In genomic region chr6:39834278-39834677, GRCh38 we compare ENCODE assay signal across 17 cellular contexts. TPM values are rescaled to one million over a fixed set of nuclear protein-coding genes. Genes with fewer than 3 reads are reported as not detected.
DNase-seq lines count a peak whose midpoint lies in the region; ATAC-seq, FAIRE-seq and TF ChIP-seq lines count a peak whose summit lies in the region.
"Had no signal": no experiment of that assay in that cellular context is flagged by ENCODE, and none has a peak within 500 bp of the region (broad histone marks: within the 10 kb centered on the region; RNA-seq: fewer than 3 reads in every experiment).

No MANE protein-coding gene starts in this region.

- no peaks in the 10 kb centered on the region; the same call in 1 of the 2 replicates for H4K20me1 ChIP-seq in K562 (replicated peaks; ENCODE audit: control insufficient read depth, insufficient read depth, low read length)

- H3K9me1 ChIP-seq in K562 (ENCODE audit: control insufficient read depth, insufficient read depth, low read length), result no peaks in the 10 kb centered on the region

- no peaks in the 10 kb centered on the region for H3K4me1 Mint-ChIP-seq in activated T-cell treated with anti-CD3 and anti-CD28 coated beads, Interleukin-2, amount 50 U/mL, for 72 hours (ENCODE audit: low read depth)
- H3K4me1 Mint-ChIP-seq: CD4-positive, CD25-positive, alpha-beta regulatory T cell had no signal

- H3K4me3 Mint-ChIP-seq in activated T-cell treated with anti-CD3 and anti-CD28 coated beads, Interleukin-2, amount 50 U/mL, for 72 hours, result no peak overlapping the region
- H3K4me3 Mint-ChIP-seq: CD4-positive, CD25-positive, alpha-beta regulatory T cell had no signal

- no peak for TF ChIP-seq EP300 in K562 (IDR thresholded peaks at IDR 0.05; ENCODE audit: low read length)

- intact Hi-C loops in K562 (cut with micrococcal nuclease), result no loop called here
- intact Hi-C loops in head of caudate nucleus (cut with DNase I), result no loop called here
- intact Hi-C loops in right lobe of liver (cut with DNase I), result no loop called here

- H3K27me3 ChIP-seq in K562 (ENCODE audit: control insufficient read depth in 2 of 2, insufficient read depth in 2 of 2, low read length in 2 of 2), result peaks cover 2 to 16% of the 10 kb centered on the region in 2 experiments; a peak in 3 of 5 replicates
- no peaks in the 10 kb centered on the region for H3K27me3 ChIP-seq in right lobe of liver

- no peaks in the 10 kb centered on the region for H3K9me3 ChIP-seq in K562 (replicated peaks; ENCODE audit: control insufficient read depth, insufficient read depth, low read depth, low read length)
- no peaks in the 10 kb centered on the region for H3K9me3 ChIP-seq in right lobe of liver

- TF ChIP-seq CTCF in K562 (IDR thresholded peaks at IDR 0.05 in 2 of 3, conservative IDR thresholded peaks at IDR 0.05 in 1 of 3; ENCODE audit: insufficient read depth in 2 of 3, low read depth in 1 of 3, low read length in 3 of 3) (no peak), right lobe of liver (IDR thresholded peaks at IDR 0.05) (no peak), GM10248 (IDR thresholded peaks at IDR 0.05; ENCODE audit: control extremely low read depth, extremely low read depth, low read depth, missing control alignments) (no peak)

- peaks cover 21% of the 10 kb centered on the region for H3K27me3 Mint-ChIP-seq in activated T-cell treated with anti-CD3 and anti-CD28 coated beads, Interleukin-2, amount 50 U/mL, for 72 hours (ENCODE audit: low read depth)
- H3K27me3 Mint-ChIP-seq: CD4-positive, CD25-positive, alpha-beta regulatory T cell had no signal

- H3K4me2 ChIP-seq in K562 (ENCODE audit: insufficient read depth, low read length), result no peak overlapping the region

- no peak overlapping the region for H3K27ac Mint-ChIP-seq in activated T-cell treated with anti-CD3 and anti-CD28 coated beads, Interleukin-2, amount 50 U/mL, for 72 hours
- H3K27ac Mint-ChIP-seq: CD4-positive, CD25-positive, alpha-beta regulatory T cell had no signal

- H2AFZ ChIP-seq in K562 (ENCODE audit: low read depth, low read length), result no peak overlapping the region

- no peaks in the 10 kb centered on the region for H3K9me3 Mint-ChIP-seq in activated T-cell treated with anti-CD3 and anti-CD28 coated beads, Interleukin-2, amount 50 U/mL, for 72 hours

- H3K36me3 Mint-ChIP-seq in activated T-cell treated with anti-CD3 and anti-CD28 coated beads, Interleukin-2, amount 50 U/mL, for 72 hours (ENCODE audit: insufficient read depth in 2 of 2), result no peaks in the 10 kb centered on the region
- H3K36me3 Mint-ChIP-seq: CD4-positive, CD25-positive, alpha-beta regulatory T cell had no signal

- H3K79me2 ChIP-seq in K562 (ENCODE audit: control insufficient read depth, insufficient read depth, low read length), result no peaks in the 10 kb centered on the region

- H3K9ac ChIP-seq in K562 (ENCODE audit: insufficient read depth in 1 of 2, low read depth in 2 of 2, low read length in 2 of 2), result no peak overlapping the region

- FAIRE-seq in K562 (lab: Jason Lieb, UNC), result peak; percentile 11
- FAIRE-seq: GM12891, HTR-8/SVneo, RCC 7860 had no signal

- 1% methylated on average over 4 of the region's 4 CpGs for WGBS in K562 (ENCODE audit: insufficient coverage, low coverage, missing lambda C conversion rate)
- 88% methylated on average over 4 of the region's 4 CpGs for WGBS in right lobe of liver (ENCODE audit: insufficient coverage, low coverage, low lambda C conversion rate, missing lambda C conversion rate)

- H3K4me1 ChIP-seq in K562 (replicated peaks in 1 of 2; ENCODE audit: control insufficient read depth in 2 of 2, insufficient read depth in 2 of 2, low read length in 2 of 2), result no peaks in the 10 kb centered on the region; a peak in 1 of 5 replicates
- no peaks in the 10 kb centered on the region for H3K4me1 ChIP-seq in right lobe of liver

- H3K4me3 ChIP-seq in K562 (no peak overlapping the region), right lobe of liver (no peak overlapping the region)

- POLR2A ChIA-PET in K562 (lab: Yijun Ruan, JAX), result interaction anchor here (1.4 kb wide), 1 partner anchor 9 kb away, joined by 6 read pairs; no protein-coding TSS in a partner anchor
- POLR2A ChIA-PET in GM10248 (lab: Yijun Ruan, JAX), result no interaction called here

- H3K27ac ChIP-seq in K562 (ENCODE audit: extremely low read depth, low read depth, low read length) (no peak overlapping the region), substantia nigra (ENCODE audit: low read depth, low read length, poor library complexity, severe bottlenecking) (peak overlapping the region; percentile 98), right lobe of liver (no peak overlapping the region)

- TF ChIP-seq POLR2A in K562 (conservative IDR thresholded peaks at IDR 0.05) (no peak), right lobe of liver (IDR thresholded peaks at IDR 0.05) (no peak)

- no TSS peak for BruUV-seq in K562 (replicated peaks; lab: Mats Ljungman, UMichigan)

- no peak for ATAC-seq in K562
- ATAC-seq in right lobe of liver, result no peak
- no peak for ATAC-seq in activated T-cell treated with anti-CD3 and anti-CD28 coated beads, Interleukin-2, amount 50 U/mL, for 72 hours (replicated peaks in 1 of 2)

- no peaks in the 10 kb centered on the region for H3K36me3 ChIP-seq in K562 (ENCODE audit: control insufficient read depth, insufficient read depth, low read length)
- H3K36me3 ChIP-seq in right lobe of liver, result no peaks in the 10 kb centered on the region

- in situ Hi-C loops in K562 (cut with MboI), result no loop called here

- CTCF ChIA-PET in K562 (lab: Yijun Ruan, JAX; ENCODE audit: low intra/inter-chr PET ratio) (no interaction called here), GM10248 (lab: Yijun Ruan, JAX) (interaction anchor here (1.0 to 4.2 kb wide), 3 partner anchors 13 to 31 kb away, joined by 3 to 19 read pairs (median 3); no protein-coding TSS in a partner anchor)

- no peak for TF ChIP-seq RAD21 in K562 (CRISPR knock-in tag; conservative IDR thresholded peaks at IDR 0.05 in 1 of 2, IDR thresholded peaks at IDR 0.05 in 1 of 2)

- DNase-seq in K562 (ENCODE audit: extremely low read depth in 1 of 4, low spot score in 3 of 4) (no peak), head of caudate nucleus (peak in 40 of 42 donors; percentile 29 to 90 (median 69)), nucleus accumbens (lab: John Stamatoyannopoulos, UW) (peak in 35 of 56 donors; percentile 15 to 81 (median 51)), substantia nigra (lab: John Stamatoyannopoulos, UW) (peak in 39 of 49 donors; percentile 12 to 88 (median 58)), right lobe of liver (no peak), GM10248 (ENCODE audit: extremely low spot score) (no peak)
- no peak for DNase-seq in stimulated activated CD4-positive, alpha-beta T cell treated with anti-CD3 and anti-CD28 coated beads, Interleukin-1b, Interleukin-23, amount 100 ng/mL, for 48 hours
- no peak for DNase-seq in activated T-cell treated with anti-CD3 and anti-CD28 coated beads, Interleukin-2, amount 50 U/mL, for 72 hours
- DNase-seq: AML-193; Calu3; CD4-positive, CD25-positive, alpha-beta regulatory T cell; NCI-H1436; NCI-H2081; NCI-H524 had no signal

TF ChIP-seq in K562, 482 proteins besides CTCF, POLR2A, EP300 and RAD21 (continues in another document):
- TF ChIP-seq PTBP1 (IDR thresholded peaks at IDR 0.05; ENCODE audit: low read depth, low read length) (no peak), ETS2 (tag; IDR thresholded peaks at IDR 0.05; ENCODE audit: borderline replicate concordance, poor library complexity, severe bottlenecking) (no peak), NONO (IDR thresholded peaks at IDR 0.05; ENCODE audit: low read depth in 2 of 2, low read length in 1 of 2) (no peak), ERF (CRISPR knock-in tag; IDR thresholded peaks at IDR 0.05) (no peak), MAX (CRISPR knock-in tag; IDR thresholded peaks at IDR 0.05) (no peak), RBM15 (IDR thresholded peaks at IDR 0.05; ENCODE audit: insufficient read depth, low read length) (no peak), NCOA1 (IDR thresholded peaks at IDR 0.05; ENCODE audit: low read depth) (no peak), ZBTB43 (CRISPR knock-in tag; IDR thresholded peaks at IDR 0.05) (no peak)

RNA-seq across cellular contexts. Expression of gene DAAM2, which starts 42.1 kb away (rescaled TPM):
- not detected in 2 replicates for total RNA-seq in K562 (2011; cell fraction: chromatin; rRNA removed; ENCODE audit: low replicate concordance)
- total RNA-seq in K562 (2011; cell fraction: nucleolus; rRNA removed), result not detected in 2 replicates
- not detected in 2 replicates for total RNA-seq in K562 (2011; cell fraction: nucleoplasm; rRNA removed)
- total RNA-seq in K562 (2014; rRNA removed) (not detected in 2 replicates), K562 (2014; rRNA removed; fragmentation: Illumina TruSeq; extraction: Trizol) (not detected in 2 replicates), K562 (2015; rRNA removed; fragmentation: Illumina TruSeq; extraction: Trizol) (not detected in 2 replicates), K562 (2021) (0.04 and 0.07 TPM in 2 replicates), right lobe of liver (1 to 10 TPM; 1.6 to 9.8 (median 4.7) TPM)
- polyA plus RNA-seq in K562 (2011; rRNA removed) (not detected in 2 replicates), K562 (2014; fragmentation: Illumina TruSeq; extraction: Trizol) (not detected in 2 replicates), K562 (2014; fragmentation: Nextera tagmentation; extraction: Ambion mirVana) (under 1 TPM in 1 of 2 experiments, not detected in 1; 0.01 TPM), K562 (2014; rRNA removed) (not detected in 2 replicates)
- not detected in 2 replicates for polyA plus RNA-seq in K562 (2011; cell fraction: cytosol; rRNA removed)
- polyA plus RNA-seq in K562 (2011; cell fraction: nucleus; rRNA removed), result not detected in 2 replicates
- polyA plus RNA-seq in K562 (2012), result 0.10 and 0.35 TPM in 2 replicates
- polyA minus RNA-seq in K562 (2011; rRNA and poly(A)+ RNA removed), result not detected in 2 replicates
- polyA minus RNA-seq in K562 (2011; cell fraction: cytosol; rRNA and poly(A)+ RNA removed), result not detected in 2 replicates
- not detected in 2 replicates for polyA minus RNA-seq in K562 (2011; cell fraction: nucleus; rRNA and poly(A)+ RNA removed)
- total RNA-seq in activated T-cell treated with anti-CD3 and anti-CD28 coated beads, Interleukin-2, amount 50 U/mL, for 72 hours, result not detected
- total RNA-seq: Calu3; CD4-positive, CD25-positive, alpha-beta regulatory T cell had no signal
- polyA plus RNA-seq: CD4-positive, CD25-positive, alpha-beta regulatory T cell had no signal

Comparison
In these comparisons a context has a peak if more than half of its experiments do, and no peak if none do; other contexts are left out.
1. DNase-seq: peak in head of caudate nucleus (40 of 42), nucleus accumbens (35 of 56) and substantia nigra (39 of 49); none in K562 (0 of 4), right lobe of liver (0 of 3), stimulated activated CD4-positive, alpha-beta T cell treated with anti-CD3 and anti-CD28 coated beads, Interleukin-1b, Interleukin-23, amount 100 ng/mL, for 48 hours (single experiment), GM10248 (single experiment) and activated T-cell treated with anti-CD3 and anti-CD28 coated beads, Interleukin-2, amount 50 U/mL, for 72 hours (0 of 2).